ENCODE assay signal across 17 cellular contexts in the genomic region with DNA sequence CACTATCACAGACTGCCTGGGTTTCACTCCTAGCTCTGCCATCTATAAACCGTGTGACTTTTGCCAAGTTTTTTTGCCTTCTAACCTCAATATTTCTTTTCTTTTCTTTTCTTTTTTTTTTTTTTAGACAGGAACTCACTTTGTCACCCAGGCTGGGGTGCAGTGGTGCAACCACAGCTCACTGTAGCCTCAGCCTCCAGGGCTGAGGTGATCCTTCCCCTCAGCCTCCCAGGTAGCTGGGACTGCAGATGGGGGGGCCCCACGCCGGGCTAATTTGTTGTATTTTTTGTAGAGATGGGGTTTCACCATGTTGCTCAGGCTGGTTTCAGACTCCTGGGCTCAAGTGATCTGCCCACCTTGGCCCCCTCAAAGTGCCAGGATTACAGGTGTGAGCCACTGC. TPM values are rescaled to one million over a fixed set of nuclear protein-coding genes. Genes with fewer than 3 reads are reported as not detected.
DNase-seq lines count a peak whose midpoint lies in the region; ATAC-seq and TF ChIP-seq lines count a peak whose summit lies in the region.
"Had no signal": no experiment of that assay in that cellular context is flagged by ENCODE, and none has a peak within 500 bp of the region (broad histone marks: within the 10 kb centered on the region; RNA-seq: fewer than 3 reads in every experiment).

No MANE protein-coding gene starts in this region.

- H3K36me3 Mint-ChIP-seq in activated naive CD4-positive, alpha-beta T cell treated with anti-CD3 and anti-CD28 coated beads, Interleukin-2, amount 10 ng/mL, durations not matched to agents 7 days and 5 days: peaks cover 10% of the 10 kb centered on the region
- H3K36me3 Mint-ChIP-seq in activated naive CD4-positive, alpha-beta T cell treated with anti-CD3 and anti-CD28 coated beads for 36 hours (ENCODE audit: low read depth): peaks cover 3% of the 10 kb centered on the region
- peaks cover 10% of the 10 kb centered on the region for H3K36me3 Mint-ChIP-seq in activated CD8-positive, alpha-beta T cell treated with anti-CD3 and anti-CD28 coated beads, Interleukin-2, amount 10 ng/mL, durations not matched to agents 7 days and 5 days (ENCODE audit: low read depth)

- no peak overlapping the region for H3K4me3 ChIP-seq in Jurkat, Clone E6-1 (ENCODE audit: low read length)
- H3K4me3 ChIP-seq: GM23338 had no signal

- H3K27ac ChIP-seq in RWPE1: no peak overlapping the region

- H3K27me3 Mint-ChIP-seq in activated naive CD4-positive, alpha-beta T cell treated with anti-CD3 and anti-CD28 coated beads, Interleukin-2, amount 10 ng/mL, durations not matched to agents 7 days and 5 days: peaks cover 20% of the 10 kb centered on the region
- no peaks in the 10 kb centered on the region for H3K27me3 Mint-ChIP-seq in activated naive CD4-positive, alpha-beta T cell treated with anti-CD3 and anti-CD28 coated beads for 36 hours (ENCODE audit: low read depth)
- H3K27me3 Mint-ChIP-seq in activated CD8-positive, alpha-beta T cell treated with anti-CD3 and anti-CD28 coated beads, Interleukin-2, amount 10 ng/mL, durations not matched to agents 7 days and 5 days (ENCODE audit: low read depth): no peaks in the 10 kb centered on the region

- intact Hi-C loops in activated naive CD4-positive, alpha-beta T cell treated with anti-CD3 and anti-CD28 coated beads for 36 hours (cut with micrococcal nuclease): loop anchor here (10.0 kb wide), 1 partner anchor 298 kb away; no protein-coding TSS in a partner anchor

- peak; percentile 27 for DNase-seq in activated naive CD4-positive, alpha-beta T cell treated with anti-CD3 and anti-CD28 coated beads, Interleukin-2, amount 10 ng/mL, durations not matched to agents 7 days and 5 days
- no peak for DNase-seq in activated naive CD4-positive, alpha-beta T cell treated with anti-CD3 and anti-CD28 coated beads for 36 hours
- DNase-seq in Jurkat, Clone E6-1 (ENCODE audit: low read depth, low spot score): peak; percentile 33
- peak; percentile 55 for DNase-seq in activated CD8-positive, alpha-beta T cell treated with anti-CD3 and anti-CD28 coated beads, Interleukin-2, amount 10 ng/mL, durations not matched to agents 7 days and 5 days
- DNase-seq in NCI-H1048 (lab: John Stamatoyannopoulos, UW): no peak
- DNase-seq in RWPE1 (ENCODE audit: low spot score): no peak
- DNase-seq: C1 segment of cervical spinal cord; Calu3; CD4-positive, alpha-beta memory T cell; COR-L47; DMS53; DMS79 treated with DMSO at 0.1 percent for 48 hours; GF-D8; H9; HFFc6 had no signal

- TF ChIP-seq CTCF in RWPE1 (conservative IDR thresholded peaks at IDR 0.05; ENCODE audit: low read depth): no peak

- no peak overlapping the region for H3K27ac Mint-ChIP-seq in activated naive CD4-positive, alpha-beta T cell treated with anti-CD3 and anti-CD28 coated beads, Interleukin-2, amount 10 ng/mL, durations not matched to agents 7 days and 5 days
- H3K27ac Mint-ChIP-seq in activated naive CD4-positive, alpha-beta T cell treated with anti-CD3 and anti-CD28 coated beads for 36 hours: no peak overlapping the region
- no peak overlapping the region for H3K27ac Mint-ChIP-seq in activated CD8-positive, alpha-beta T cell treated with anti-CD3 and anti-CD28 coated beads, Interleukin-2, amount 10 ng/mL, durations not matched to agents 7 days and 5 days
- H3K27ac Mint-ChIP-seq: CD4-positive, alpha-beta memory T cell; GM23338; H9; HFFc6 had no signal

- CTCF ChIA-PET in activated naive CD4-positive, alpha-beta T cell treated with anti-CD3 and anti-CD28 coated beads, Interleukin-2, amount 10 ng/mL, durations not matched to agents 7 days and 5 days (lab: Charles Lee): interaction anchor here (1.1 kb wide), 1 partner anchor 20 kb away, joined by 3 read pairs; no protein-coding TSS in a partner anchor
- CTCF ChIA-PET in activated naive CD4-positive, alpha-beta T cell treated with anti-CD3 and anti-CD28 coated beads for 36 hours (lab: Charles Lee): interaction anchor here (0.6 kb wide), 1 partner anchor 171 kb away, joined by 4 read pairs; no protein-coding TSS in a partner anchor
- CTCF ChIA-PET in activated CD8-positive, alpha-beta T cell treated with anti-CD3 and anti-CD28 coated beads, Interleukin-2, amount 10 ng/mL, durations not matched to agents 7 days and 5 days (lab: Charles Lee): interaction anchor here (1.4 kb wide), 1 partner anchor 18 kb away, joined by 4 read pairs; no protein-coding TSS in a partner anchor
- CTCF ChIA-PET in RWPE1 (lab: Yijun Ruan, JAX): interaction anchor here (0.6 kb wide), 1 partner anchor 109 kb away, joined by 5 read pairs; no protein-coding TSS in a partner anchor

- no peak for ATAC-seq in activated CD8-positive, alpha-beta T cell treated with anti-CD3 and anti-CD28 coated beads, Interleukin-2, amount 10 ng/mL, durations not matched to agents 7 days and 5 days
- ATAC-seq: GM23338, HCT116 had no signal

- H3K4me3 Mint-ChIP-seq in activated naive CD4-positive, alpha-beta T cell treated with anti-CD3 and anti-CD28 coated beads, Interleukin-2, amount 10 ng/mL, durations not matched to agents 7 days and 5 days: no peak overlapping the region
- no peak overlapping the region for H3K4me3 Mint-ChIP-seq in activated naive CD4-positive, alpha-beta T cell treated with anti-CD3 and anti-CD28 coated beads for 36 hours
- no peak overlapping the region for H3K4me3 Mint-ChIP-seq in activated CD8-positive, alpha-beta T cell treated with anti-CD3 and anti-CD28 coated beads, Interleukin-2, amount 10 ng/mL, durations not matched to agents 7 days and 5 days
- H3K4me3 Mint-ChIP-seq: CD4-positive, alpha-beta memory T cell; GM23338; H9; HFFc6 had no signal

- no peaks in the 10 kb centered on the region for H3K9me3 Mint-ChIP-seq in activated naive CD4-positive, alpha-beta T cell treated with anti-CD3 and anti-CD28 coated beads, Interleukin-2, amount 10 ng/mL, durations not matched to agents 7 days and 5 days
- H3K9me3 Mint-ChIP-seq in activated naive CD4-positive, alpha-beta T cell treated with anti-CD3 and anti-CD28 coated beads for 36 hours: no peaks in the 10 kb centered on the region
- no peaks in the 10 kb centered on the region for H3K9me3 Mint-ChIP-seq in activated CD8-positive, alpha-beta T cell treated with anti-CD3 and anti-CD28 coated beads, Interleukin-2, amount 10 ng/mL, durations not matched to agents 7 days and 5 days (ENCODE audit: insufficient read depth)
- H3K9me3 Mint-ChIP-seq: H9, HFFc6 had no signal

- H3K4me1 Mint-ChIP-seq in activated naive CD4-positive, alpha-beta T cell treated with anti-CD3 and anti-CD28 coated beads, Interleukin-2, amount 10 ng/mL, durations not matched to agents 7 days and 5 days: peaks cover 19% of the 10 kb centered on the region
- peaks cover 13% of the 10 kb centered on the region for H3K4me1 Mint-ChIP-seq in activated naive CD4-positive, alpha-beta T cell treated with anti-CD3 and anti-CD28 coated beads for 36 hours (ENCODE audit: low read depth)
- peaks cover 19% of the 10 kb centered on the region for H3K4me1 Mint-ChIP-seq in activated CD8-positive, alpha-beta T cell treated with anti-CD3 and anti-CD28 coated beads, Interleukin-2, amount 10 ng/mL, durations not matched to agents 7 days and 5 days (ENCODE audit: low read depth)

- POLR2A ChIA-PET in activated CD8-positive, alpha-beta T cell treated with anti-CD3 and anti-CD28 coated beads, Interleukin-2, amount 10 ng/mL, durations not matched to agents 7 days and 5 days (lab: Charles Lee): interaction anchor here (0.7 kb wide), 1 partner anchor 278 kb away, joined by 3 read pairs; no protein-coding TSS in a partner anchor
- POLR2A ChIA-PET in RWPE1 (lab: Yijun Ruan, JAX; ENCODE audit: low non-redundant PET): no interaction called here

RNA-seq across cellular contexts. Expression of gene ADAM10, which starts 3.2 kb away (rescaled TPM):
- 10 to 100 TPM; 70.7 to 76.3 TPM for total RNA-seq in activated naive CD4-positive, alpha-beta T cell treated with anti-CD3 and anti-CD28 coated beads for 36 hours
- 101 TPM for polyA plus RNA-seq in Jurkat, Clone E6-1 (2012; ENCODE audit: insufficient read depth, insufficient read length)
- total RNA-seq in activated CD8-positive, alpha-beta T cell treated with anti-CD3 and anti-CD28 coated beads, Interleukin-2, amount 10 ng/mL, durations not matched to agents 7 days and 5 days: 100 to 1,000 TPM; 133 to 135 TPM

RNA-seq across cellular contexts. Expression of gene MINDY2, which starts 18.4 kb away (rescaled TPM):
- total RNA-seq in activated naive CD4-positive, alpha-beta T cell treated with anti-CD3 and anti-CD28 coated beads for 36 hours: 1 to 10 TPM; 4.6 to 6.6 TPM
- polyA plus RNA-seq in Jurkat, Clone E6-1 (2012; ENCODE audit: insufficient read depth, insufficient read length): 3.9 TPM
- total RNA-seq in activated CD8-positive, alpha-beta T cell treated with anti-CD3 and anti-CD28 coated beads, Interleukin-2, amount 10 ng/mL, durations not matched to agents 7 days and 5 days: 10 to 100 TPM; 14.9 TPM

Comparison
In these comparisons a context has a peak if more than half of its experiments do, and no peak if none do; other contexts are left out.
1. DNase-seq: peak in activated naive CD4-positive, alpha-beta T cell treated with anti-CD3 and anti-CD28 coated beads, Interleukin-2, amount 10 ng/mL, durations not matched to agents 7 days and 5 days (single experiment), Jurkat, Clone E6-1 (single experiment) and activated CD8-positive, alpha-beta T cell treated with anti-CD3 and anti-CD28 coated beads, Interleukin-2, amount 10 ng/mL, durations not matched to agents 7 days and 5 days (single experiment); none in activated naive CD4-positive, alpha-beta T cell treated with anti-CD3 and anti-CD28 coated beads for 36 hours (single experiment), NCI-H1048 (single experiment) and RWPE1 (single experiment).